19 cellular contexts compared by ENCODE assay signal in the genomic region with DNA sequence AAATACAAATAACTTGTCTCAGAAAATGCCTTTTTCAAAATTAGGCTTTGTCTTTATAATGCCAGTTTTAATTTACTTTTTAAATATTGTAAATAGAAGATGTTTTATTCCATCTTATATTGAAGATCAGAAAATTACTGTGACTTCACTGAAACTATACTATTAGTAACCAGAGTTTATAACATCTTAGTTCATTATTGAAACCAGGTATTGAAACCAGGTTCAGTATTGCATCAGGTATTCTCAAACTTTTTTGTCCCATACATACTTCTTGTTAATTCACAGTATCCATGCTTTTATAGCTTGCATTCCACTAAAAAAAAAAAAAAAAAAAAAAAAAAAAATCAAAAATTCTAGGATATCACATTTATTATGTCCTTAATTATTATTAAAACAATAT.
"Had no signal": no experiment of that assay in that cellular context is flagged by ENCODE, and none has a peak within 500 bp of the region (broad histone marks: within the 10 kb centered on the region; RNA-seq: fewer than 3 reads in every experiment).

No MANE protein-coding gene starts in this region.

- H3K27ac Mint-ChIP-seq: endodermal cell; nephron progenitor cell; stimulated activated naive CD8-positive, alpha-beta T cell treated with anti-CD3 and anti-CD28 coated beads, Interleukin-15, Interleukin-2, amounts not matched to agents 100 ng/mL and 50 ng/mL, for 24 hours had no signal

- ATAC-seq: left colon, upper lobe of right lung had no signal

- H3K4me3 Mint-ChIP-seq: endodermal cell; naive B cell; nephron progenitor cell; stimulated activated naive CD8-positive, alpha-beta T cell treated with anti-CD3 and anti-CD28 coated beads, Interleukin-15, Interleukin-2, amounts not matched to agents 100 ng/mL and 50 ng/mL, for 24 hours had no signal

- DNase-seq: colonic mucosa; dermis blood vessel endothelial cell; endodermal cell; heart left ventricle; hippocampal formation; left colon; left ventricle myocardium superior; mesendoderm; naive B cell; nephron progenitor cell; psoas muscle; right lobe of liver; spleen; stimulated activated CD4-positive, alpha-beta T cell treated with anti-CD3 and anti-CD28 coated beads, Interleukin-15, amount 100 ng/mL, for 24 hours; stimulated activated CD4-positive, alpha-beta T cell treated with anti-CD3 and anti-CD28 coated beads, Interleukin-1b, Interleukin-23, amount 100 ng/mL, for 48 hours; testis; upper lobe of right lung had no signal

- H3K9me3 Mint-ChIP-seq: endodermal cell; nephron progenitor cell; stimulated activated naive CD8-positive, alpha-beta T cell treated with anti-CD3 and anti-CD28 coated beads, Interleukin-15, Interleukin-2, amounts not matched to agents 100 ng/mL and 50 ng/mL, for 24 hours had no signal

- FAIRE-seq: frontal cortex had no signal
